ENCODE assay signal across 8 cellular contexts in the genomic region with DNA sequence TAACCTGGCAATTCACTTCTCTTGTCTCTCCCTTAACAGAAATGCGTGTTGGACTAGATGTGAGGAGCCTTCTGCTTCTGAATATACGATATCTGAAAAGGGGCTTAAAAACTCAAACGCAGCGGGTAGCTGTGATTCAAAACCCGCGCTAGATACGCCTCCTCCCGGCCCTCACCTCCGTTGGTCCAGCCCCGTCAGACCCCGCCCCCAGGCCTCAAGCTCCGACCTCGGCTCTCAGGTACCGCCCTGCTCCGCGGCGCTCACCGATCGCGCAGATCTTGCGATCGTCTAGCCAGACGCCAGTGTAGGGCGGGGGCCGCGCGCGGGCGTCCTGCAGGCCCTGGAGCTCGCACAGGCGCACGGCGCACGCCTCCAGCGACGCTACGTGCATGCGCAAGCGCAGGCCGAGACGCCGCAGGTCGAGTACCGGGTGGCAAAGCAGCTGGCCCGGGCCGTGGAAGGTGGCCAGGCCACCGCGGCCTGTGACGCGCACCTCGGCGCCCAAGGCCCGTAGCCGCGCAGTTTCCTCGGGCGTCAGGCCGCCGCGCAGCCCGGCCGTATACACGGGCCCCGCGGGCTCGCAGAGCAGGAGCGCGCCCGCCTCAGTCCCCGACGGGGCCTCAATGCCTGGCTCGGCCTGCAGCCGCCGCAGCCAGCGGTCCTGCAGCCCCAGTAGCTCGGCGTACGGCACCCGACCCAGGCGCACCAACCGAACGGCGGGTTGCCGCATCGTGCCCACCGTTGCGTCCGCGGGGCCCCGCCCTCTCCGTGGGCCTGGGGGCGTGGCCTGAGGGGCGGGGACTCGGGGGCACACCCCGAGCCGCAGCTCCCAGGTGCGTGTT. TPM values are rescaled to one million over a fixed set of nuclear protein-coding genes. Genes with fewer than 3 reads are reported as not detected.
DNase-seq lines count a peak whose midpoint lies in the region; ATAC-seq, FAIRE-seq and TF ChIP-seq lines count a peak whose summit lies in the region.

A gene (minus strand): TSS at position 751 of the 842 bp plus-strand sequence. CDS start 21 bp downstream, at position 730.

- H3K9me3 ChIP-seq in WERI-Rb-1 (ENCODE audit: severe bottlenecking) = no peaks in the 10 kb centered on the region
- no peaks in the 10 kb centered on the region for H3K9me3 ChIP-seq in small intestine (ENCODE audit: control insufficient read depth, low read depth)

- peaks cover 3% of the 10 kb centered on the region for H3K36me3 ChIP-seq in WERI-Rb-1
- no peaks in the 10 kb centered on the region for H3K36me3 ChIP-seq in bronchial epithelial cell (ENCODE audit: control insufficient read depth, insufficient read depth, low read length)
- H3K36me3 ChIP-seq in small intestine (ENCODE audit: control insufficient read depth in 2 of 2, insufficient read depth in 2 of 2, low read length in 2 of 2) = no peaks in the 10 kb centered on the region

- ATAC-seq in GM18873 (IDR thresholded peaks at IDR 0.05; ENCODE audit: low FRiP score, unreplicated experiment) (peak; percentile 73), HG03135 (IDR thresholded peaks at IDR 0.05; ENCODE audit: unreplicated experiment) (peak; percentile 97)

- DNase-seq in AG04449 (ENCODE audit: low read depth, low spot score) = peak; percentile 58
- DNase-seq in NCI-H2196 (lab: John Stamatoyannopoulos, UW; ENCODE audit: unreplicated experiment) = peak; percentile 99
- peak; percentile 98 for DNase-seq in WERI-Rb-1
- peak; percentile 94 for DNase-seq in bronchial epithelial cell (ENCODE audit: low read depth)
- peak; percentile 94 for DNase-seq in iPS-NIHi7 (ENCODE audit: extremely low spot score)
- peak; percentile 98 for DNase-seq in small intestine

- 1% methylated on average over 77 to 97 of the region's 97 CpGs for WGBS in small intestine, 3 donors

- POLR2A ChIA-PET in AG04449 (lab: Yijun Ruan, JAX) = interaction anchor here (0.6 to 1.3 kb wide), 5 partner anchors 10 to 1602 kb away, joined by 3 to 5 read pairs (median 3); a partner anchor contains a TSS

- TF ChIP-seq CTCF in AG04449 (IDR thresholded peaks at IDR 0.05; ENCODE audit: insufficient read depth, low read length, missing control alignments) (no peak), WERI-Rb-1 (IDR thresholded peaks at IDR 0.05; ENCODE audit: low read depth, low read length) (no peak), bronchial epithelial cell (IDR thresholded peaks at IDR 0.05; ENCODE audit: insufficient read depth, low read length, severe bottlenecking) (no peak)

- H3K4me3 ChIP-seq in AG04449 (ENCODE audit: low read depth, low read length) = peak within 1 kb of the TSS; percentile 75
- H3K4me3 ChIP-seq in WERI-Rb-1 (ENCODE audit: low read depth, low read length) = peak within 1 kb of the TSS; percentile 80
- H3K4me3 ChIP-seq in bronchial epithelial cell (ENCODE audit: low read depth, low read length) = peak within 1 kb of the TSS; percentile 70
- H3K4me3 ChIP-seq in small intestine (ENCODE audit: low read depth in 1 of 2, low read length in 2 of 2) = peak within 1 kb of the TSS; percentile 85 to 99

- peaks cover 0 to 6% of the 10 kb centered on the region in 2 donors for H3K4me1 ChIP-seq in small intestine (ENCODE audit: control insufficient read depth in 2 of 2, insufficient read depth in 1 of 2, low read depth in 1 of 2, low read length in 1 of 2)

- peak within 1 kb of the TSS; percentile 98 for H3K27ac ChIP-seq in WERI-Rb-1
- H3K27ac ChIP-seq in small intestine (ENCODE audit: low read depth in 1 of 2, low read length in 1 of 2) = peak within 1 kb of the TSS; percentile 100

- H3K27me3 ChIP-seq in WERI-Rb-1 (ENCODE audit: insufficient read depth, low read depth, severe bottlenecking) (no peaks in the 10 kb centered on the region), bronchial epithelial cell (ENCODE audit: control insufficient read depth, insufficient read depth, low read length) (no peaks in the 10 kb centered on the region), small intestine (ENCODE audit: control insufficient read depth in 2 of 2, insufficient read depth in 2 of 2, low read length in 2 of 2) (no peaks in the 10 kb centered on the region)

- CTCF ChIA-PET in AG04449 (lab: Yijun Ruan, JAX) = interaction anchor here (0.8 to 2.6 kb wide), 12 partner anchors 10 to 749 kb away, joined by 3 to 9 read pairs (median 3); no protein-coding TSS in a partner anchor

- no peak for FAIRE-seq in bronchial epithelial cell (lab: Jason Lieb, UNC)
- no peak for FAIRE-seq in small intestine (lab: Jason Lieb, UNC)

RNA-seq across cellular contexts. Expression of the gene that starts here (rescaled TPM):
- 2.3 and 2.6 TPM in 2 replicates for total RNA-seq in bronchial epithelial cell
- 10 to 100 TPM in 1 of 3 donors, 1 to 10 TPM in 2; 4.9 to 11.1 (median 8.8) TPM for polyA plus RNA-seq in small intestine

Comparison
In these comparisons a context has a peak if more than half of its experiments do, and no peak if none do; other contexts are left out.
1. Peak in every context shown above with its lines: DNase-seq, ATAC-seq, H3K4me3 ChIP-seq and H3K27ac ChIP-seq.